ENCODE assay signal across 9 cellular contexts in genomic region chr1:154986736-154987135, GRCh38. TPM values are rescaled to one million over a fixed set of nuclear protein-coding genes. Genes with fewer than 3 reads are reported as not detected.
"Had no signal": no experiment of that assay in that cellular context is flagged by ENCODE, and none has a peak within 500 bp of the region (broad histone marks: within the 10 kb centered on the region; RNA-seq: fewer than 3 reads in every experiment).

No MANE protein-coding gene starts in this region.

RNA-seq across cellular contexts. Expression of gene LENEP, which starts 6.7 kb away (rescaled TPM):
- total RNA-seq: subcutaneous adipose tissue, temporal lobe, thoracic aorta, thyroid gland, transverse colon, upper lobe of right lung, urinary bladder, vagina had no signal
- polyA plus RNA-seq: stomach, urinary bladder had no signal
